In the genomic region with DNA sequence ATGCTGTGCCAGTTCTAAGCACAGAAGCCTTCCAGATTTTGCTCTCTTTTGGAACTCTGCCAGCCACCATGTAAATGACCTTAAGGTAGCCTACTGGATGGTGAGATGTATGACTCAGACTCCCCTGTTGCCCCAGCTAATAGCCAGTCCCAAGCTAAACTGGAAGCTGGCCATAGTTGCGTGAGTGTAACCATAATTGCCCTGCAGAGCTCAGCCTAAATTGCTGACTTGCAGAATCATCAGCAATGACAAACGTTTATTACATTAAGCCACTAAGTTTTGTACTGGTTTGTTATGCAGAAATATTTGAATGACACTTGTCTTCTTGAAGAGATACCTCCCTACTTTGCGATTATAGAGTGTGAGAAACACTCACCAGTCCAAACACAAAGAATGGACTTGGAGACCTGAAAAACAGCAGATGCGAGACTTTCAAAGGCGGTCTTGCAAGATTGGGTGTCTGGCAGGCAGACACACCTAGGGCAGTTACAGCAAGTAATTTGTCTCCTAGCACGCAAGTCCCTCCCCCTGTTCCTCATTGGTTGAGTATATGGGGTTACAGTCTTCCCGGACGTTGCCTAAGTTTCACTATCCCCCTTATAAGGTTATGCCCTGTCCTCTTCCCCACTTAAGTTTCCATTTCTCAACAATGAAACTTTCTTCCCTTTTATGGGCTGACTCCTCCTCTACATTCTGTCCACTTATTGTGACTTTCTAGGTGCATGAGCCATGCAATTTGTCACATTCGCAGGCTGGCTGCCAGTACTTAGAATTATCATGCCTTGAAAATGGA, we compare ENCODE assay signal across 9 cellular contexts.
A peak's percentile ranks its signal among the peaks of the same experiment; 100 is the strongest.
DNase-seq lines count a peak whose midpoint lies in the region; ATAC-seq and TF ChIP-seq lines count a peak whose summit lies in the region.
"Had no signal": no experiment of that assay in that cellular context is flagged by ENCODE, and none has a peak within 500 bp of the region (broad histone marks: within the 10 kb centered on the region; RNA-seq: fewer than 3 reads in every experiment).

No MANE protein-coding gene starts in this region.

- no peak for ATAC-seq in HG03442 (IDR thresholded peaks at IDR 0.05; ENCODE audit: unreplicated experiment)
- no peak for ATAC-seq in HG03439 (IDR thresholded peaks at IDR 0.05; ENCODE audit: unreplicated experiment)
- no peak for ATAC-seq in GM21737 (IDR thresholded peaks at IDR 0.05; ENCODE audit: unreplicated experiment)

- H3K4me3 ChIP-seq in HFF-Myc (replicated peaks; ENCODE audit: low read depth, low read length), result no peak overlapping the region
- no peak overlapping the region for H3K4me3 ChIP-seq in epithelial cell of proximal tubule (ENCODE audit: low read depth, low read length)
- H3K4me3 ChIP-seq: SK-N-MC had no signal

- TF ChIP-seq POLR2A in GM10847 (IDR thresholded peaks at IDR 0.05; ENCODE audit: extremely low read depth, insufficient read length), result peak; percentile 34

- DNase-seq in HFF-Myc (ENCODE audit: extremely low read depth, low read depth), result peak; percentile 72
- DNase-seq in NCI-H69 (lab: John Stamatoyannopoulos, UW), result peak; percentile 55
- DNase-seq in epithelial cell of proximal tubule (ENCODE audit: low read depth), result peak; percentile 94
- peak; percentile 100 for DNase-seq in renal cortical epithelial cell (ENCODE audit: low read depth)

- TF ChIP-seq CTCF in HFF-Myc (IDR thresholded peaks at IDR 0.05; ENCODE audit: low read depth, low read length, missing control alignments) (no peak), epithelial cell of proximal tubule (conservative IDR thresholded peaks at IDR 0.05; ENCODE audit: low read depth, low read length) (no peak)
